22 cellular contexts compared by ENCODE assay signal in genomic region chr2:202599911-202600310, GRCh38.
"Had no signal": no experiment of that assay in that cellular context is flagged by ENCODE, and none has a peak within 500 bp of the region (broad histone marks: within the 10 kb centered on the region; RNA-seq: fewer than 3 reads in every experiment).

No MANE protein-coding gene starts in this region.

- FAIRE-seq: islet of Langerhans, kidney had no signal

- H3K27ac ChIP-seq: left ventricle myocardium inferior, ovary, right atrium auricular region, skin epidermis, stomach, testis, thyroid gland, vagina had no signal

- H3K4me3 ChIP-seq: left ventricle myocardium inferior, lung, ovary, right atrium auricular region, skin epidermis, stomach, testis, thyroid gland, transverse colon, upper lobe of left lung, vagina had no signal

- H3K9me3 ChIP-seq: left ventricle myocardium inferior, ovary, right atrium auricular region, stomach, testis, thyroid gland, transverse colon, upper lobe of left lung, vagina had no signal

- ATAC-seq: naive thymus-derived CD4-positive, alpha-beta T cell; natural killer cell treated with Interleukin-12 subunit alpha and Interleukin-12 subunit beta and Interleukin-15 and Interleukin-18, amount 100 ng/mL, for 72 hours; sciatic nerve; stimulated activated effector memory CD8-positive, alpha-beta T cell treated with anti-CD3 and anti-CD28 coated beads, Interleukin-12 subunit alpha, Interleukin-12 subunit beta, amount 100 ng/mL, for 72 hours; stimulated activated naive CD8-positive, alpha-beta T cell treated with anti-CD3 and anti-CD28 coated beads, Interleukin-15, Interleukin-2, amounts not matched to agents 100 U/mL and 50 U/mL, for 24 hours had no signal

- H3K36me3 ChIP-seq: left ventricle myocardium inferior, ovary, right atrium auricular region, stomach, thyroid gland, transverse colon, upper lobe of left lung, vagina had no signal

- H3K27me3 ChIP-seq: ovary, right atrium auricular region, stomach, testis, thyroid gland, transverse colon, upper lobe of left lung, vagina had no signal

- H3K4me1 ChIP-seq: left ventricle myocardium inferior, right atrium auricular region, stomach, testis, thyroid gland, upper lobe of left lung, vagina had no signal

- DNase-seq: hypothalamus; immature natural killer cell; kidney; left ventricle myocardium inferior; mesendoderm; naive thymus-derived CD4-positive, alpha-beta T cell; ovary; stimulated activated CD4-positive, alpha-beta T cell treated with anti-CD3 and anti-CD28 coated beads, Interleukin-4, amount 100 ng/mL, for 24 hours; stimulated activated naive CD8-positive, alpha-beta T cell treated with anti-CD3 and anti-CD28 coated beads, Interleukin-15, Interleukin-2, amounts not matched to agents 100 U/mL and 50 U/mL, for 24 hours; stomach; testis; thyroid gland; transverse colon; upper lobe of left lung had no signal
